ENCODE assay signal across 12 cellular contexts in the genomic region with DNA sequence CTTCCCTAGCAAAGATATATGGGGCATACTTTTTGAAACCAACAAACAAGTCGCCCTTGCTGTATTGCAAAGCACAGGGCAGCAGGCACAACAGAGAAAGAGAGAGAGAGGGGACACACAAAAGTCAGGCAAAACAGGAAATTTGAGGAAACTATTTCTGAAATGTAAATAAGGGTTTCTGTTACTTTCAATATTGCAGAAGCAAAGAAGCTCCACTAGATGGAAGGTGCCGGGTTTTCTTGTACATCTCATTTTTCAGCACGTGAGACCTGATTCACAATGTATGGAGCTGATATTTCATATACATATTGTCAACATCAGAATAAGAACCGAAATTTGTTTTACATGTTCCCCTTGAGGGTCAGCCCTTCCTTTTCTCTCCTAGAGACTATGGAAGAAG.
DNase-seq lines count a peak whose midpoint lies in the region; ATAC-seq and TF ChIP-seq lines count a peak whose summit lies in the region.
"Had no signal": no experiment of that assay in that cellular context is flagged by ENCODE, and none has a peak within 500 bp of the region (broad histone marks: within the 10 kb centered on the region; RNA-seq: fewer than 3 reads in every experiment).

No MANE protein-coding gene starts in this region.

- TF ChIP-seq CTCF in AG09309 (IDR thresholded peaks at IDR 0.05; ENCODE audit: control insufficient read depth, insufficient read depth, low read depth, low read length, missing control alignments) (peak; percentile 14), tibial artery (IDR thresholded peaks at IDR 0.05) (no peak)

- H3K4me1 ChIP-seq in tibial artery, result peaks cover 0 to 20% (median 0%) of the 10 kb centered on the region in 4 donors

- H3K4me1 Mint-ChIP-seq in T-cell, result peaks cover 96 to 99% (median 98%) of the 10 kb centered on the region in 3 donors

- no peaks in the 10 kb centered on the region for H3K9me3 ChIP-seq in tibial artery

- H3K27me3 Mint-ChIP-seq in T-cell, result no peaks in the 10 kb centered on the region

- H3K36me3 Mint-ChIP-seq in T-cell, result peaks cover 18% of the 10 kb centered on the region

- peak overlapping the region; percentile 69 to 81 (median 73) for H3K4me3 Mint-ChIP-seq in T-cell
- H3K4me3 Mint-ChIP-seq: endodermal cell had no signal

- intact Hi-C loops in tibial artery (cut with DNase I; ENCODE audit: low total_unique reads), result no loop called here

- ATAC-seq in GM18867 (IDR thresholded peaks at IDR 0.05; ENCODE audit: unreplicated experiment), result peak; percentile 54
- peak; percentile 23 to 49 (median 36) for ATAC-seq in T-cell (replicated peaks in 1 of 4)
- ATAC-seq: left lobe of liver had no signal

- H3K9me3 Mint-ChIP-seq in T-cell, result no peaks in the 10 kb centered on the region
- H3K9me3 Mint-ChIP-seq: endodermal cell had no signal

- no peaks in the 10 kb centered on the region for H3K36me3 ChIP-seq in tibial artery

- no peak overlapping the region for H3K27ac ChIP-seq in tibial artery

- peak overlapping the region; percentile 97 to 99 for H3K27ac Mint-ChIP-seq in T-cell
- H3K27ac Mint-ChIP-seq: endodermal cell had no signal

- DNase-seq in AG09309 (ENCODE audit: low read depth) (no peak), T-cell (peak in 1 of 34 experiments; percentile 24), germinal center (ENCODE audit: low spot score) (peak; percentile 33), NCI-H146 (lab: John Stamatoyannopoulos, UW) (no peak), tibial artery (no peak), SW480 (ENCODE audit: low spot score) (no peak), NCI-H446 (lab: John Stamatoyannopoulos, UW) (no peak)
- DNase-seq: activated CD4-positive, alpha-beta T cell treated with anti-CD3 and anti-CD28 coated beads for 1 hour; endodermal cell; NCI-H2107 had no signal

- H3K4me3 ChIP-seq in AG09309 (ENCODE audit: control insufficient read depth, low read depth, low read length), result no peak overlapping the region
- H3K4me3 ChIP-seq in tibial artery, result no peak overlapping the region

- POLR2A ChIA-PET in T-cell (lab: Charles Lee), result interaction anchor here (0.7 to 1.3 kb wide), 4 partner anchors 13 to 67 kb away, joined by 4 read pairs; no protein-coding TSS in a partner anchor

- CTCF ChIA-PET in T-cell (lab: Charles Lee), result interaction anchor here (0.6 to 3.1 kb wide), 15 partner anchors 9 to 100 kb away, joined by 3 to 24 read pairs (median 5); no protein-coding TSS in a partner anchor

- no peaks in the 10 kb centered on the region for H3K27me3 ChIP-seq in tibial artery
